1 cellular context compared by ENCODE assay signal in genomic region chr2:73821227-73821626, GRCh38.
TF ChIP-seq lines count a peak whose summit lies in the region.

No MANE protein-coding gene starts in this region.

TF ChIP-seq in K562, 482 proteins besides CTCF, POLR2A, EP300 and RAD21:
- TF ChIP-seq CBX5 (IDR thresholded peaks at IDR 0.05; ENCODE audit: borderline replicate concordance, low read depth), result no peak
- TF ChIP-seq, protein P1, sequence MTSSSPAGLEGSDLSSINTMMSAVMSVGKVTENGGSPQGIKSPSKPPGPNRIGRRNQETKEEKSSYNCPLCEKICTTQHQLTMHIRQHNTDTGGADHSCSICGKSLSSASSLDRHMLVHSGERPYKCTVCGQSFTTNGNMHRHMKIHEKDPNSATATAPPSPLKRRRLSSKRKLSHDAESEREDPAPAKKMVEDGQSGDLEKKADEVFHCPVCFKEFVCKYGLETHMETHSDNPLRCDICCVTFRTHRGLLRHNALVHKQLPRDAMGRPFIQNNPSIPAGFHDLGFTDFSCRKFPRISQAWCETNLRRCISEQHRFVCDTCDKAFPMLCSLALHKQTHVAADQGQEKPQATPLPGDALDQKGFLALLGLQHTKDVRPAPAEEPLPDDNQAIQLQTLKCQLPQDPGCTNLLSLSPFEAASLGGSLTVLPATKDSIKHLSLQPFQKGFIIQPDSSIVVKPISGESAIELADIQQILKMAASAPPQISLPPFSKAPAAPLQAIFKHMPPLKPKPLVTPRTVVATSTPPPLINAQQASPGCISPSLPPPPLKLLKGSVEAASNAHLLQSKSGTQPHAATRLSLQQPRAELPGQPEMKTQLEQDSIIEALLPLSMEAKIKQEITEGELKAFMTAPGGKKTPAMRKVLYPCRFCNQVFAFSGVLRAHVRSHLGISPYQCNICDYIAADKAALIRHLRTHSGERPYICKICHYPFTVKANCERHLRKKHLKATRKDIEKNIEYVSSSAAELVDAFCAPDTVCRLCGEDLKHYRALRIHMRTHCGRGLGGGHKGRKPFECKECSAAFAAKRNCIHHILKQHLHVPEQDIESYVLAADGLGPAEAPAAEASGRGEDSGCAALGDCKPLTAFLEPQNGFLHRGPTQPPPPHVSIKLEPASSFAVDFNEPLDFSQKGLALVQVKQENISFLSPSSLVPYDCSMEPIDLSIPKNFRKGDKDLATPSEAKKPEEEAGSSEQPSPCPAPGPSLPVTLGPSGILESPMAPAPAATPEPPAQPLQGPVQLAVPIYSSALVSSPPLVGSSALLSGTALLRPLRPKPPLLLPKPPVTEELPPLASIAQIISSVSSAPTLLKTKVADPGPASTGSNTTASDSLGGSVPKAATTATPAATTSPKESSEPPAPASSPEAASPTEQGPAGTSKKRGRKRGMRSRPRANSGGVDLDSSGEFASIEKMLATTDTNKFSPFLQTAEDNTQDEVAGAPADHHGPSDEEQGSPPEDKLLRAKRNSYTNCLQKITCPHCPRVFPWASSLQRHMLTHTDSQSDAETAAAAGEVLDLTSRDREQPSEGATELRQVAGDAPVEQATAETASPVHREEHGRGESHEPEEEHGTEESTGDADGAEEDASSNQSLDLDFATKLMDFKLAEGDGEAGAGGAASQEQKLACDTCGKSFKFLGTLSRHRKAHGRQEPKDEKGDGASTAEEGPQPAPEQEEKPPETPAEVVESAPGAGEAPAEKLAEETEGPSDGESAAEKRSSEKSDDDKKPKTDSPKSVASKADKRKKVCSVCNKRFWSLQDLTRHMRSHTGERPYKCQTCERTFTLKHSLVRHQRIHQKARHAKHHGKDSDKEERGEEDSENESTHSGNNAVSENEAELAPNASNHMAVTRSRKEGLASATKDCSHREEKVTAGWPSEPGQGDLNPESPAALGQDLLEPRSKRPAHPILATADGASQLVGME (CRISPR knock-in tag; IDR thresholded peaks at IDR 0.05), result no peak
- TF ChIP-seq ZNF589 (CRISPR knock-in tag; IDR thresholded peaks at IDR 0.05; ENCODE audit: low read depth), result no peak
- 0 out of 2 replicates have a peak, but pooled peaks have one; percentile 15 for TF ChIP-seq ETV1 (tag; conservative IDR thresholded peaks at IDR 0.05; ENCODE audit: low read depth)
- no peak for TF ChIP-seq HNRNPL (IDR thresholded peaks at IDR 0.05; ENCODE audit: low read depth, low read length)
- TF ChIP-seq SIX5 (IDR thresholded peaks at IDR 0.05; ENCODE audit: borderline replicate concordance in 1 of 2, insufficient read depth in 1 of 2, low read depth in 1 of 2, low read length in 2 of 2), result no peak
- TF ChIP-seq ZNF584 (CRISPR knock-in tag; IDR thresholded peaks at IDR 0.05; ENCODE audit: low read depth), result no peak
- no peak for TF ChIP-seq ZNF780A (CRISPR knock-in tag; IDR thresholded peaks at IDR 0.05)
- no peak for TF ChIP-seq CEBPB (tag; IDR thresholded peaks at IDR 0.05)
- 0 out of 4 replicates have a peak, but pooled peaks of 1 of the 2 experiments have one; percentile 19 for TF ChIP-seq MAZ (CRISPR knock-in tag; conservative IDR thresholded peaks at IDR 0.05 in 1 of 2, IDR thresholded peaks at IDR 0.05 in 1 of 2)
- no peak for TF ChIP-seq PHF21A (IDR thresholded peaks at IDR 0.05; ENCODE audit: borderline replicate concordance, low read depth)
- TF ChIP-seq RBFOX2 (IDR thresholded peaks at IDR 0.05; ENCODE audit: low read depth, low read length), result no peak
- TF ChIP-seq CHCHD3 (CRISPR knock-in tag; IDR thresholded peaks at IDR 0.05), result no peak
- TF ChIP-seq, protein P2, sequence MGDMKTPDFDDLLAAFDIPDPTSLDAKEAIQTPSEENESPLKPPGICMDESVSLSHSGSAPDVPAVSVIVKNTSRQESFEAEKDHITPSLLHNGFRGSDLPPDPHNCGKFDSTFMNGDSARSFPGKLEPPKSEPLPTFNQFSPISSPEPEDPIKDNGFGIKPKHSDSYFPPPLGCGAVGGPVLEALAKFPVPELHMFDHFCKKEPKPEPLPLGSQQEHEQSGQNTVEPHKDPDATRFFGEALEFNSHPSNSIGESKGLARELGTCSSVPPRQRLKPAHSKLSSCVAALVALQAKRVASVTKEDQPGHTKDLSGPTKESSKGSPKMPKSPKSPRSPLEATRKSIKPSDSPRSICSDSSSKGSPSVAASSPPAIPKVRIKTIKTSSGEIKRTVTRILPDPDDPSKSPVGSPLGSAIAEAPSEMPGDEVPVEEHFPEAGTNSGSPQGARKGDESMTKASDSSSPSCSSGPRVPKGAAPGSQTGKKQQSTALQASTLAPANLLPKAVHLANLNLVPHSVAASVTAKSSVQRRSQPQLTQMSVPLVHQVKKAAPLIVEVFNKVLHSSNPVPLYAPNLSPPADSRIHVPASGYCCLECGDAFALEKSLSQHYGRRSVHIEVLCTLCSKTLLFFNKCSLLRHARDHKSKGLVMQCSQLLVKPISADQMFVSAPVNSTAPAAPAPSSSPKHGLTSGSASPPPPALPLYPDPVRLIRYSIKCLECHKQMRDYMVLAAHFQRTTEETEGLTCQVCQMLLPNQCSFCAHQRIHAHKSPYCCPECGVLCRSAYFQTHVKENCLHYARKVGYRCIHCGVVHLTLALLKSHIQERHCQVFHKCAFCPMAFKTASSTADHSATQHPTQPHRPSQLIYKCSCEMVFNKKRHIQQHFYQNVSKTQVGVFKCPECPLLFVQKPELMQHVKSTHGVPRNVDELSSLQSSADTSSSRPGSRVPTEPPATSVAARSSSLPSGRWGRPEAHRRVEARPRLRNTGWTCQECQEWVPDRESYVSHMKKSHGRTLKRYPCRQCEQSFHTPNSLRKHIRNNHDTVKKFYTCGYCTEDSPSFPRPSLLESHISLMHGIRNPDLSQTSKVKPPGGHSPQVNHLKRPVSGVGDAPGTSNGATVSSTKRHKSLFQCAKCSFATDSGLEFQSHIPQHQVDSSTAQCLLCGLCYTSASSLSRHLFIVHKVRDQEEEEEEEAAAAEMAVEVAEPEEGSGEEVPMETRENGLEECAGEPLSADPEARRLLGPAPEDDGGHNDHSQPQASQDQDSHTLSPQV (IDR thresholded peaks at IDR 0.05), result no peak
